ENCODE assay signal across 1 cellular context in genomic region chr17:42358434-42358833, GRCh38.
A peak's percentile ranks its signal among the peaks of the same experiment; 100 is the strongest.
TF ChIP-seq lines count a peak whose summit lies in the region.

No MANE protein-coding gene starts in this region.

TF ChIP-seq in K562, 482 proteins besides CTCF, POLR2A, EP300 and RAD21:
- TF ChIP-seq SPI1 (IDR thresholded peaks at IDR 0.05; ENCODE audit: borderline replicate concordance, low read depth, low read length) (0 out of 2 replicates have a peak, but pooled peaks have one; percentile 9), KDM5B (IDR thresholded peaks at IDR 0.05; ENCODE audit: insufficient replicate concordance, low read depth, low read length) (no peak), HNRNPH1 (optimal IDR thresholded peaks at IDR 0.05; ENCODE audit: low read depth, low read length) (no peak), ADNP (tag; IDR thresholded peaks at IDR 0.05) (no peak), VEZF1 (CRISPR knock-in tag; IDR thresholded peaks at IDR 0.05) (no peak)
